In genomic region chr14:93888995-93889394, GRCh38 we compare ENCODE assay signal across 18 cellular contexts. TPM values are rescaled to one million over a fixed set of nuclear protein-coding genes. Genes with fewer than 3 reads are reported as not detected.
"Had no signal": no experiment of that assay in that cellular context is flagged by ENCODE, and none has a peak within 500 bp of the region (broad histone marks: within the 10 kb centered on the region; RNA-seq: fewer than 3 reads in every experiment).

No MANE protein-coding gene starts in this region.

- DNase-seq: effector memory CD4-positive, alpha-beta T cell; glutamatergic neuron; immature natural killer cell; mucosa of descending colon; naive thymus-derived CD8-positive, alpha-beta T cell; nucleus accumbens; pancreas; psoas muscle; retina; sigmoid colon; stimulated activated naive CD4-positive, alpha-beta T cell treated with Interleukin-2 at 50 U/mL for 16 hours; trophoblast cell had no signal

- H3K9me3 ChIP-seq: mucosa of descending colon, pancreas, psoas muscle had no signal

- H3K36me3 ChIP-seq: gastroesophageal sphincter, neural progenitor cell, pancreas, sigmoid colon had no signal

- ATAC-seq: esophagus mucosa; gastroesophageal sphincter; mucosa of descending colon; naive thymus-derived CD8-positive, alpha-beta T cell; pancreas had no signal

- H3K27ac ChIP-seq: gastroesophageal sphincter, neural progenitor cell, pancreas, psoas muscle, sigmoid colon, skin epidermis had no signal

- H3K4me1 ChIP-seq: pancreas, psoas muscle had no signal

- H3K27me3 ChIP-seq: neural progenitor cell, sigmoid colon had no signal

- H3K4me3 ChIP-seq: gastroesophageal sphincter, mucosa of descending colon, neural progenitor cell, pancreas, psoas muscle, sigmoid colon, skin epidermis had no signal

RNA-seq across cellular contexts. Expression of gene FAM181A, which starts 38.1 kb away (rescaled TPM):
- total RNA-seq: esophagus mucosa; fibroblast of villous mesenchyme; gastroesophageal sphincter; lower leg skin; mucosa of descending colon; naive thymus-derived CD8-positive, alpha-beta T cell; pancreas; psoas muscle; sigmoid colon had no signal
- polyA plus RNA-seq: immature natural killer cell; naive thymus-derived CD8-positive, alpha-beta T cell; pancreas; sigmoid colon had no signal
